In the genomic region with DNA sequence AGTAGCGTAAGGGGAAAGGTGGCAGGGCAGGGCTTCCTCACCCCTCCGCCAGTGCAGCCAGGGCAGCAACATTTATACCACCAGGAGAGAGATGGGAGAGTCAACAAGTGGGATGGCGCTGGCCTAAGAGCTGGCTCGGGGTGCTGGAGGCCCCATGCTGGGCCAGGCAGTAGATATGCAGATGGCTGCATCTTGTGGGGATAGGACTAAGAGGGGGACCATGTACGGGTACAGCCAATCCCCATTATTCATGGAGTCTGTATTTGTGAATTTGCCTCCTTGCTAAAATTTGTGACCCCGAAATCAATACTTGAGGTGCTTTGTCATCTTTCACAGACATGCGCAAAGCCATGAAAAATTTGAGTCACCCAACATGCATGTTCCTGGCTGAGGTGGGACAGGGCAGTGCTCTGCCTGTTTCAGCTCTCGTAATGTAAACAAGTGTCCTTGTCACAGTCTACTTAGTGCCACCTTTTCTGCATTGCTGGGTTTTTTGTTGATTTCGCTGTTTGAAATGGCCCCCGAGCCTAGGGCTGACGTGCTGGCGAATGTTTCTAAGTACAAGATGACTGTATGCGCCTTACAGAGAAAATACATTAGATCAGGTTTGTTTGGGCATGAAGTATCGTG, we compare ENCODE assay signal across 10 cellular contexts. TPM values are rescaled to one million over a fixed set of nuclear protein-coding genes. Genes with fewer than 3 reads are reported as not detected.
DNase-seq lines count a peak whose midpoint lies in the region; ATAC-seq, FAIRE-seq and TF ChIP-seq lines count a peak whose summit lies in the region.
"Had no signal": no experiment of that assay in that cellular context is flagged by ENCODE, and none has a peak within 500 bp of the region (broad histone marks: within the 10 kb centered on the region; RNA-seq: fewer than 3 reads in every experiment).

No MANE protein-coding gene starts in this region.

- H3K4me3 Mint-ChIP-seq in activated T-helper 17 cell treated with anti-CD3 and anti-CD28 coated beads, Interleukin-2, amount 50 U/mL, for 72 hours = peak overlapping the region; percentile 88
- H3K4me3 Mint-ChIP-seq in progenitor cell of endocrine pancreas (ENCODE audit: low read depth) = no peak overlapping the region

- peak; percentile 76 for FAIRE-seq in GM12892 (lab: Jason Lieb, UNC)
- FAIRE-seq: small intestine had no signal

- TF ChIP-seq CTCF in progenitor cell of endocrine pancreas (IDR thresholded peaks at IDR 0.05; ENCODE audit: unreplicated experiment) = no peak

- peaks cover 55% of the 10 kb centered on the region for H3K4me1 Mint-ChIP-seq in activated T-helper 17 cell treated with anti-CD3 and anti-CD28 coated beads, Interleukin-2, amount 50 U/mL, for 72 hours
- H3K4me1 Mint-ChIP-seq in progenitor cell of endocrine pancreas (ENCODE audit: low read depth) = peaks cover 6% of the 10 kb centered on the region

- TF ChIP-seq POLR2A in GM12892 (IDR thresholded peaks at IDR 0.05; ENCODE audit: low read depth, low read length) = no peak

- H3K27ac Mint-ChIP-seq in activated T-helper 17 cell treated with anti-CD3 and anti-CD28 coated beads, Interleukin-2, amount 50 U/mL, for 72 hours = peak overlapping the region; percentile 96
- peak overlapping the region; percentile 64 for H3K27ac Mint-ChIP-seq in progenitor cell of endocrine pancreas

- DNase-seq in GM12892 (ENCODE audit: insufficient read length) (no peak), progenitor cell of endocrine pancreas (ENCODE audit: low spot score, unreplicated experiment) (no peak), NCI-H2029 treated with DMSO at 0.1 percent for 48 hours (lab: John Stamatoyannopoulos, UW) (no peak), NCI-H524 (lab: John Stamatoyannopoulos, UW) (no peak)
- DNase-seq: islet precursor cell, PC-9, small intestine had no signal

- no peaks in the 10 kb centered on the region for H3K9me3 Mint-ChIP-seq in activated T-helper 17 cell treated with anti-CD3 and anti-CD28 coated beads, Interleukin-2, amount 50 U/mL, for 72 hours
- H3K9me3 Mint-ChIP-seq in progenitor cell of endocrine pancreas (ENCODE audit: low read depth) = no peaks in the 10 kb centered on the region

- H3K27me3 Mint-ChIP-seq in activated T-helper 17 cell treated with anti-CD3 and anti-CD28 coated beads, Interleukin-2, amount 50 U/mL, for 72 hours = no peaks in the 10 kb centered on the region
- H3K27me3 Mint-ChIP-seq in progenitor cell of endocrine pancreas = no peaks in the 10 kb centered on the region

- ATAC-seq in HG03135 (IDR thresholded peaks at IDR 0.05; ENCODE audit: unreplicated experiment) = peak; percentile 16
- peak; percentile 65 for ATAC-seq in activated T-helper 17 cell treated with anti-CD3 and anti-CD28 coated beads, Interleukin-2, amount 50 U/mL, for 72 hours (replicated peaks)
- no peak for ATAC-seq in GM19328 (IDR thresholded peaks at IDR 0.05; ENCODE audit: unreplicated experiment)

- H3K36me3 Mint-ChIP-seq in activated T-helper 17 cell treated with anti-CD3 and anti-CD28 coated beads, Interleukin-2, amount 50 U/mL, for 72 hours (ENCODE audit: low read depth) = peaks cover 54% of the 10 kb centered on the region
- H3K36me3 Mint-ChIP-seq in progenitor cell of endocrine pancreas (ENCODE audit: insufficient read depth) = no peaks in the 10 kb centered on the region

RNA-seq across cellular contexts. Expression of gene TAF8, which starts 27.5 kb away (rescaled TPM):
- polyA plus RNA-seq in GM12892 (2012; ENCODE audit: missing spikeins) = 11.4 TPM
- 10 to 100 TPM; 48.8 to 60.9 TPM for total RNA-seq in activated T-helper 17 cell treated with anti-CD3 and anti-CD28 coated beads, Interleukin-2, amount 50 U/mL, for 72 hours
- 38.9 and 40.4 TPM in 2 replicates for total RNA-seq in progenitor cell of endocrine pancreas
